8 cellular contexts compared by ENCODE assay signal in genomic region chrX:17788439-17788838, GRCh38. TPM values are rescaled to one million over a fixed set of nuclear protein-coding genes. Genes with fewer than 3 reads are reported as not detected.
DNase-seq lines count a peak whose midpoint lies in the region; ATAC-seq and TF ChIP-seq lines count a peak whose summit lies in the region.

No MANE protein-coding gene starts in this region.

- no peak for ATAC-seq in GM18858 (IDR thresholded peaks at IDR 0.05; ENCODE audit: unreplicated experiment)

- no peak for TF ChIP-seq EP300 in tibial nerve (IDR thresholded peaks at IDR 0.05)

- WGBS in mesenchymal stem cell, result 17% methylated on average over 1 of the region's 4 CpGs
- 5 to 14% methylated on average over 4 of the region's 4 CpGs for WGBS in tibial nerve, 2 donors

- H3K9ac ChIP-seq in mesenchymal stem cell (ENCODE audit: low read length), result no peak overlapping the region

- H3K9me3 ChIP-seq in mesenchymal stem cell (ENCODE audit: control insufficient read depth, low read length) (no peaks in the 10 kb centered on the region), tibial nerve (no peaks in the 10 kb centered on the region)

- no peak overlapping the region for H2BK15ac ChIP-seq in mesenchymal stem cell (ENCODE audit: low read depth, poor library complexity, severe bottlenecking)

- H2BK5ac ChIP-seq in mesenchymal stem cell (ENCODE audit: low read depth, low read length, poor library complexity, severe bottlenecking), result no peak overlapping the region

- H3K23ac ChIP-seq in mesenchymal stem cell (ENCODE audit: low read length in 2 of 2), result no peak overlapping the region

- H2AK5ac ChIP-seq in mesenchymal stem cell (ENCODE audit: low read length, severe bottlenecking), result no peak overlapping the region

- H4K8ac ChIP-seq in mesenchymal stem cell (ENCODE audit: low read length), result no peak overlapping the region

- H3K27me3 ChIP-seq in mesenchymal stem cell (ENCODE audit: control insufficient read depth in 1 of 2, insufficient read depth in 1 of 2, low read length in 2 of 2) (peaks cover 9 to 26% of the 10 kb centered on the region in 2 experiments), tibial nerve (no peaks in the 10 kb centered on the region)

- no peak for TF ChIP-seq POLR2A in tibial nerve (IDR thresholded peaks at IDR 0.05)

- DNase-seq in NCI-H524 (lab: John Stamatoyannopoulos, UW) (peak; percentile 39 to 59), NCI-H524 treated with DMSO at 0.1 percent for 48 hours (lab: John Stamatoyannopoulos, UW) (no peak), NAMALWA (ENCODE audit: low spot score) (peak; percentile 45), dermis blood vessel endothelial cell (peak; percentile 56), mesenchymal stem cell (peak; percentile 8), tibial nerve (ENCODE audit: low spot score in 2 of 2) (peak; percentile 14 to 18)
- DNase-seq in activated CD4-positive, alpha-beta T cell treated with anti-CD3 and anti-CD28 coated beads for 4 hours, result peak; percentile 12 to 26

- H3K18ac ChIP-seq in mesenchymal stem cell (ENCODE audit: low read depth in 1 of 2, low read length in 2 of 2), result no peak overlapping the region

- no peak overlapping the region for H2AFZ ChIP-seq in mesenchymal stem cell (ENCODE audit: low read depth, low read length)

- TF ChIP-seq CTCF in tibial nerve (IDR thresholded peaks at IDR 0.05), result peak; percentile 54 to 79 (median 74)

- no peaks in the 10 kb centered on the region for H3K4me1 ChIP-seq in mesenchymal stem cell (ENCODE audit: control insufficient read depth, insufficient read depth, low read depth, low read length)
- peaks cover 0 to 5% (median 0%) of the 10 kb centered on the region in 4 donors for H3K4me1 ChIP-seq in tibial nerve

- H3K79me1 ChIP-seq in mesenchymal stem cell (replicated peaks; ENCODE audit: low read length, poor library complexity, severe bottlenecking), result no peaks in the 10 kb centered on the region

- H3K36me3 ChIP-seq in mesenchymal stem cell (ENCODE audit: control insufficient read depth in 1 of 2, insufficient read depth in 2 of 2, low read depth in 1 of 2, low read length in 2 of 2) (no peaks in the 10 kb centered on the region), tibial nerve (no peaks in the 10 kb centered on the region)

- H2BK12ac ChIP-seq in mesenchymal stem cell (ENCODE audit: low read length in 2 of 2), result no peak overlapping the region

- H4K91ac ChIP-seq in mesenchymal stem cell (ENCODE audit: low read length), result no peak overlapping the region

- no peak overlapping the region for H3K27ac ChIP-seq in mesenchymal stem cell (ENCODE audit: low read length, poor library complexity, severe bottlenecking)
- peak overlapping the region in 2 of 4 donors; percentile 11 to 29 for H3K27ac ChIP-seq in tibial nerve

- H3K14ac ChIP-seq in mesenchymal stem cell (ENCODE audit: low read length in 2 of 2), result no peak overlapping the region

- H3K4me3 ChIP-seq in mesenchymal stem cell (ENCODE audit: insufficient read depth in 1 of 2, low read depth in 1 of 2, low read length in 2 of 2), result no peak overlapping the region
- no peak overlapping the region for H3K4me3 ChIP-seq in tibial nerve

- H3K4ac ChIP-seq in mesenchymal stem cell (ENCODE audit: low read depth in 1 of 2, low read length in 2 of 2), result no peak overlapping the region

- H3K4me2 ChIP-seq in mesenchymal stem cell (ENCODE audit: low read length, poor library complexity, severe bottlenecking), result no peak overlapping the region

- H2BK120ac ChIP-seq in mesenchymal stem cell (ENCODE audit: low read depth, low read length), result no peak overlapping the region

RNA-seq across cellular contexts. Expression of gene SCML1, which starts 51.1 kb away (rescaled TPM):
- total RNA-seq in dermis blood vessel endothelial cell (6.3 and 10.5 TPM in 2 replicates), tibial nerve (10 to 100 TPM; 14.9 to 18.8 (median 16.6) TPM)
- 21.1 TPM for polyA plus RNA-seq in mesenchymal stem cell (2013, experiment 1 of 2)
- 21.4 TPM for polyA plus RNA-seq in mesenchymal stem cell (2013, experiment 2 of 2)
